26 cellular contexts compared by ENCODE assay signal in the genomic region with DNA sequence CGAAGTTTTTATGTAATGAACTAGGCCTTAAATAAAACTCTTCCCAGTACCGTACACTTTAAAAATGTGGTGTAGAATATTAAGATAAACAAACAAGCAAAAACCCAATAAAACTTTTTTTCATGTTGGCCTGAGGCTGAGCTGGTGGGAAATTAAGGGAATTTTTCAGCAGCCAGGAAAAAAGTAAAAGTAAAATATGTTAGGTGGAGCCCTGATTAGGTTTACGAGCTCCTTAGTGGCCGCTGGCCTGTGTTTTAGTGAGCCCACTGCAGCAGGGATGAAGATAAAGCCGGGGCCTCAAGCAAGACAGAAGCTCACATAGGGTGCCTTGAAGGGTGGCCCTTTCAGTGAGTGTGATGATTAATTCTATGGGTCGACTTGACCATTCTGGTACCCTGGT. TPM values are rescaled to one million over a fixed set of nuclear protein-coding genes. Genes with fewer than 3 reads are reported as not detected.
"Had no signal": no experiment of that assay in that cellular context is flagged by ENCODE, and none has a peak within 500 bp of the region (broad histone marks: within the 10 kb centered on the region; RNA-seq: fewer than 3 reads in every experiment).

No MANE protein-coding gene starts in this region.

- H3K4me3 ChIP-seq: Peyer's patch, SJCRH30 had no signal

- H3K9me3 ChIP-seq: Peyer's patch, SJCRH30, SK-N-SH had no signal

- H3K4me2 ChIP-seq: SK-N-SH had no signal

- H3K9me3 Mint-ChIP-seq: activated CD8-positive, alpha-beta T cell treated with anti-CD3 and anti-CD28 coated beads for 36 hours; activated naive CD4-positive, alpha-beta T cell treated with anti-CD3 and anti-CD28 coated beads, Interleukin-2, amount 50 U/mL, for 24 hours; activated T-helper 1 cell treated with anti-CD3 and anti-CD28 coated beads, Interleukin-12 subunit alpha, Interleukin-12 subunit beta, Interleukin-2, Interleukin-4 antibody, amounts not matched to agents 30 ng/mL and 10 ng/mL and 1 ng/mL, durations not matched to agents 14 hours and 24 hours and 36 hours; central memory CD8-positive, alpha-beta T cell had no signal

- H3K36me3 Mint-ChIP-seq: activated naive CD4-positive, alpha-beta T cell treated with anti-CD3 and anti-CD28 coated beads, Interleukin-2, amount 50 U/mL, for 24 hours had no signal

- DNase-seq: activated CD4-positive, alpha-beta T cell treated with anti-CD3 and anti-CD28 coated beads for 4 hours; activated CD8-positive, alpha-beta memory T cell treated with anti-CD3 and anti-CD28 coated beads, Interleukin-2, amount 50 U/mL, for 48 hours; activated CD8-positive, alpha-beta T cell treated with anti-CD3 and anti-CD28 coated beads for 36 hours; activated effector memory CD4-positive, alpha-beta T cell treated with Interleukin-2 at 50 U/mL for 16 hours; activated naive CD4-positive, alpha-beta T cell; activated T-cell treated with anti-CD3 and anti-CD28 coated beads, Interleukin-2, amount 50 U/mL, for 1 hour; aorta; MM.1S; NCI-H1105; NCI-H1436; NCI-H2081; NCI-H2171; Peyer's patch; Right ventricle myocardium superior; SK-N-SH; T-helper 1 cell had no signal

- H3K9ac ChIP-seq: SK-N-SH had no signal

- H3K27me3 Mint-ChIP-seq: activated CD8-positive, alpha-beta T cell treated with anti-CD3 and anti-CD28 coated beads for 36 hours had no signal

- H3K27ac Mint-ChIP-seq: activated CD8-positive, alpha-beta T cell treated with anti-CD3 and anti-CD28 coated beads for 36 hours; activated naive CD4-positive, alpha-beta T cell treated with anti-CD3 and anti-CD28 coated beads, Interleukin-2, amount 50 U/mL, for 24 hours; activated T-helper 1 cell treated with anti-CD3 and anti-CD28 coated beads, Interleukin-12 subunit alpha, Interleukin-12 subunit beta, Interleukin-2, Interleukin-4 antibody, amounts not matched to agents 30 ng/mL and 10 ng/mL and 1 ng/mL, durations not matched to agents 14 hours and 24 hours and 36 hours had no signal

- H3K4me1 ChIP-seq: Peyer's patch, SJCRH30 had no signal

- ATAC-seq: activated CD4-positive, CD25-positive, alpha-beta regulatory T cell treated with anti-CD3 and anti-CD28 coated beads, Interleukin-2, amount 50 U/mL, for 24 hours; activated CD8-positive, alpha-beta T cell treated with anti-CD3 and anti-CD28 coated beads for 36 hours had no signal

- FAIRE-seq: bronchial epithelial cell had no signal

- H3K27me3 ChIP-seq: Peyer's patch, SJCRH30 had no signal

- H3K4me1 Mint-ChIP-seq: central memory CD8-positive, alpha-beta T cell had no signal

- H3K4me3 Mint-ChIP-seq: activated CD8-positive, alpha-beta T cell treated with anti-CD3 and anti-CD28 coated beads for 36 hours; activated naive CD4-positive, alpha-beta T cell treated with anti-CD3 and anti-CD28 coated beads, Interleukin-2, amount 50 U/mL, for 24 hours; activated T-helper 1 cell treated with anti-CD3 and anti-CD28 coated beads, Interleukin-12 subunit alpha, Interleukin-12 subunit beta, Interleukin-2, Interleukin-4 antibody, amounts not matched to agents 30 ng/mL and 10 ng/mL and 1 ng/mL, durations not matched to agents 14 hours and 24 hours and 36 hours; central memory CD8-positive, alpha-beta T cell had no signal

- H3K36me3 ChIP-seq: Peyer's patch, SJCRH30 had no signal

- H3K9me2 ChIP-seq: SK-N-SH had no signal

- H3K27ac ChIP-seq: Peyer's patch, RWPE1, SJCRH30 had no signal

RNA-seq across cellular contexts. Expression of gene ARL14, which starts 16.1 kb away (rescaled TPM):
- total RNA-seq: activated CD8-positive, alpha-beta T cell treated with anti-CD3 and anti-CD28 coated beads for 36 hours; activated T-helper 1 cell treated with anti-CD3 and anti-CD28 coated beads, Interleukin-12 subunit alpha, Interleukin-12 subunit beta, Interleukin-2, Interleukin-4 antibody, amounts not matched to agents 30 ng/mL and 10 ng/mL and 1 ng/mL, durations not matched to agents 14 hours and 24 hours and 36 hours; aorta; NCI-H460; OCI-LY7; Right ventricle myocardium superior; SJCRH30; T-helper 2 cell treated with Interferon-gamma antibody and Interleukin-4, amounts not matched to agents 100 ng/mL and 5 ng/mL, for 36 hours had no signal
- polyA plus RNA-seq: SK-N-SH had no signal
